1 cellular context compared by ENCODE assay signal in genomic region chr4:135927651-135928050, GRCh38.
TF ChIP-seq lines count a peak whose summit lies in the region.

No MANE protein-coding gene starts in this region.

TF ChIP-seq in HepG2, 621 proteins besides CTCF, POLR2A, EP300 and RAD21 (continued from another document):
- TF ChIP-seq ZNF407 (CRISPR knock-in tag; IDR thresholded peaks at IDR 0.05; ENCODE audit: not compliant biosample characterization) = no peak
- TF ChIP-seq TCF7 (IDR thresholded peaks at IDR 0.05; ENCODE audit: low read depth) = peak; percentile 60
- no peak for TF ChIP-seq TBP (CRISPR knock-in tag; IDR thresholded peaks at IDR 0.05)
- TF ChIP-seq NFRKB (IDR thresholded peaks at IDR 0.05) = no peak
- peak; percentile 5; the same call in 1 of the 2 replicates for TF ChIP-seq NFIC (IDR thresholded peaks at IDR 0.05; ENCODE audit: low read length)
- TF ChIP-seq ZNF704 (CRISPR knock-in tag; IDR thresholded peaks at IDR 0.05; ENCODE audit: borderline replicate concordance) = no peak
- TF ChIP-seq SOX5 (CRISPR knock-in tag; IDR thresholded peaks at IDR 0.05; ENCODE audit: borderline replicate concordance) = peak; percentile 14; the same call in 1 of the 2 replicates
- TF ChIP-seq E2F2 (CRISPR knock-in tag; IDR thresholded peaks at IDR 0.05; ENCODE audit: borderline replicate concordance) = no peak
- no peak for TF ChIP-seq MNT (IDR thresholded peaks at IDR 0.05)
- no peak for TF ChIP-seq CAMTA2 (CRISPR knock-in tag; IDR thresholded peaks at IDR 0.05; ENCODE audit: borderline replicate concordance)
- TF ChIP-seq ZFYVE20 (CRISPR knock-in tag; IDR thresholded peaks at IDR 0.05; ENCODE audit: borderline replicate concordance, low read depth) = no peak
- no peak for TF ChIP-seq SRF (IDR thresholded peaks at IDR 0.05; ENCODE audit: low read depth, low read length)
TF ChIP-seq in HepG2: peak in this region for 6.
